ENCODE assay signal across 11 cellular contexts in the genomic region with DNA sequence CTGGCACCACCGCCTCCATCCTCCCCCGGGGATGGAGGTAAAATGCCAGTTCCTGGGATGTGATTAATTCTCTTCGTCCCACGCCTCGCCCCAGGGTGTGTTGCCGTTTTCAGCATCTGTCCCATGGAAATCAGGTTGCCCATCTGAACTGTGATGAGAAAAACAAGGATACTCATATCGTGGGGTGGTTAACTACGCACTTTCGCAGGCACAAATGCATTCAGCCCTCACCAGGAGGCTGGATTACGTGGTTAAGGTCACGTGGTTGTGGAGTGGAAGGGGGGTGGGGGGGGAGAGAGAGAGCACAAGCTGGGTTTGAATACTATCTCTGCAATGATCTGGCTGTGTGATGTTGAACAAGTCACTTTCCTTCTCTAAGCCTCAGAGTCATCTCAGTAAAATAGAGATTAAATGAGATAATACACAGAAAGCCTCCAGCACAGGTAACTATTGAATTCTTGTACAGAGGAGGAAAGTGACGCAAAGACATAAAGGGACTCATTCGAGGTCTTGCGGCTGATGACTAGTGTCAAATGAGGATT.
DNase-seq lines count a peak whose midpoint lies in the region; ATAC-seq and TF ChIP-seq lines count a peak whose summit lies in the region.
"Had no signal": no experiment of that assay in that cellular context is flagged by ENCODE, and none has a peak within 500 bp of the region (broad histone marks: within the 10 kb centered on the region; RNA-seq: fewer than 3 reads in every experiment).

No MANE protein-coding gene starts in this region.

- H3K4me3 Mint-ChIP-seq in CD8-positive, alpha-beta T cell: no peak overlapping the region
- peak overlapping the region in 1 of 2 donors; percentile 14 for H3K4me3 Mint-ChIP-seq in activated T-cell treated with anti-CD3 and anti-CD28 coated beads, Interleukin-2, amount 50 U/mL, for 72 hours
- H3K4me3 Mint-ChIP-seq: CD14-positive monocyte; dendritic cell treated with granulocyte-macrophage colony-stimulating factor and Interleukin-4, amounts not matched to agents 40 ng/mL and 50 ng/mL, for 4 days had no signal

- no peaks in the 10 kb centered on the region for H3K9me3 ChIP-seq in CD8-positive, alpha-beta T cell (ENCODE audit: low read length)
- no peaks in the 10 kb centered on the region for H3K9me3 ChIP-seq in HUES6 (ENCODE audit: control insufficient read depth, insufficient read depth, low read depth, low read length)
- H3K9me3 ChIP-seq: right atrium auricular region had no signal

- no peaks in the 10 kb centered on the region for H3K9me3 Mint-ChIP-seq in CD8-positive, alpha-beta T cell
- no peaks in the 10 kb centered on the region for H3K9me3 Mint-ChIP-seq in activated T-cell treated with anti-CD3 and anti-CD28 coated beads, Interleukin-2, amount 50 U/mL, for 72 hours
- H3K9me3 Mint-ChIP-seq: CD14-positive monocyte; dendritic cell treated with granulocyte-macrophage colony-stimulating factor and Interleukin-4, amounts not matched to agents 40 ng/mL and 50 ng/mL, for 4 days had no signal

- CTCF ChIA-PET in CD8-positive, alpha-beta T cell (lab: Charles Lee): interaction anchor here (0.9 kb wide), 1 partner anchor 81 kb away, joined by 3 read pairs; no protein-coding TSS in a partner anchor

- peak in 2 of 7 experiments; percentile 4 to 28 for DNase-seq in CD8-positive, alpha-beta T cell
- peak; percentile 20 to 35 for DNase-seq in activated T-cell treated with anti-CD3 and anti-CD28 coated beads, Interleukin-2, amount 50 U/mL, for 72 hours
- DNase-seq in iPS-NIHi7 (ENCODE audit: extremely low spot score) (peak; percentile 56), cerebellum (ENCODE audit: low spot score) (no peak), foreskin fibroblast (no peak), DMS53 treated with DMSO at 0.1 percent for 48 hours (lab: John Stamatoyannopoulos, UW; ENCODE audit: unreplicated experiment) (no peak)
- DNase-seq: kidney had no signal

- H3K27ac ChIP-seq in CD8-positive, alpha-beta T cell (ENCODE audit: low read depth, low read length): no peak overlapping the region
- peak overlapping the region; percentile 2; the same call in 1 of the 2 replicates for H3K27ac ChIP-seq in HUES6 (ENCODE audit: low read depth, low read length)
- H3K27ac ChIP-seq: right atrium auricular region had no signal

- peak overlapping the region; percentile 30 for H3K27ac Mint-ChIP-seq in CD8-positive, alpha-beta T cell
- no peak overlapping the region for H3K27ac Mint-ChIP-seq in activated T-cell treated with anti-CD3 and anti-CD28 coated beads, Interleukin-2, amount 50 U/mL, for 72 hours
- H3K27ac Mint-ChIP-seq: CD14-positive monocyte; dendritic cell treated with granulocyte-macrophage colony-stimulating factor and Interleukin-4, amounts not matched to agents 40 ng/mL and 50 ng/mL, for 4 days had no signal

- H3K36me3 ChIP-seq in CD8-positive, alpha-beta T cell (ENCODE audit: insufficient read depth, low read length): no peaks in the 10 kb centered on the region
- H3K36me3 ChIP-seq in HUES6 (ENCODE audit: control insufficient read depth, insufficient read depth, low read length): no peaks in the 10 kb centered on the region
- H3K36me3 ChIP-seq: right atrium auricular region had no signal

- peaks cover 14% of the 10 kb centered on the region for H3K4me1 Mint-ChIP-seq in CD8-positive, alpha-beta T cell (ENCODE audit: low read depth)
- H3K4me1 Mint-ChIP-seq in activated T-cell treated with anti-CD3 and anti-CD28 coated beads, Interleukin-2, amount 50 U/mL, for 72 hours (ENCODE audit: low read depth): peaks cover 28% of the 10 kb centered on the region

- H3K9ac ChIP-seq in HUES6 (ENCODE audit: low read length): peak overlapping the region; percentile 65

- ATAC-seq in CD8-positive, alpha-beta T cell: peak; percentile 74
- peak; percentile 93 for ATAC-seq in activated T-cell treated with anti-CD3 and anti-CD28 coated beads, Interleukin-2, amount 50 U/mL, for 72 hours (replicated peaks in 1 of 2)

- H3K4me1 ChIP-seq in CD8-positive, alpha-beta T cell (ENCODE audit: insufficient read depth, low read length): peaks cover 6% of the 10 kb centered on the region
- peaks cover 25% of the 10 kb centered on the region for H3K4me1 ChIP-seq in HUES6 (ENCODE audit: control insufficient read depth, insufficient read depth, low read length)

- POLR2A ChIA-PET in CD8-positive, alpha-beta T cell (lab: Charles Lee): interaction anchor here (0.8 kb wide), 1 partner anchor 95 kb away, joined by 3 read pairs; no protein-coding TSS in a partner anchor

- H3K4me3 ChIP-seq in CD8-positive, alpha-beta T cell (ENCODE audit: low read depth, low read length): no peak overlapping the region
- H3K4me3 ChIP-seq in HUES6 (ENCODE audit: low read depth, low read length) (no peak overlapping the region), foreskin fibroblast (ENCODE audit: low read depth in 1 of 2, low read length in 2 of 2) (no peak overlapping the region)
- H3K4me3 ChIP-seq: right atrium auricular region had no signal

- H3K27me3 Mint-ChIP-seq in CD8-positive, alpha-beta T cell (ENCODE audit: low read depth): no peaks in the 10 kb centered on the region
- H3K27me3 Mint-ChIP-seq in activated T-cell treated with anti-CD3 and anti-CD28 coated beads, Interleukin-2, amount 50 U/mL, for 72 hours (ENCODE audit: low read depth): peaks cover 12% of the 10 kb centered on the region

- intact Hi-C loops in CD8-positive, alpha-beta T cell (cut with DNase I, micrococcal nuclease): no loop called here

- no peaks in the 10 kb centered on the region for H3K27me3 ChIP-seq in CD8-positive, alpha-beta T cell (ENCODE audit: insufficient read depth, low read length)
- H3K27me3 ChIP-seq in HUES6 (ENCODE audit: control insufficient read depth, insufficient read depth, low read length): no peaks in the 10 kb centered on the region
- H3K27me3 ChIP-seq: right atrium auricular region had no signal

- no peak for TF ChIP-seq CTCF in CD8-positive, alpha-beta T cell (IDR thresholded peaks at IDR 0.05)
- TF ChIP-seq CTCF in foreskin fibroblast (IDR thresholded peaks at IDR 0.05; ENCODE audit: low read depth, low read length): no peak

- H3K36me3 Mint-ChIP-seq in CD8-positive, alpha-beta T cell: no peaks in the 10 kb centered on the region
- H3K36me3 Mint-ChIP-seq in activated T-cell treated with anti-CD3 and anti-CD28 coated beads, Interleukin-2, amount 50 U/mL, for 72 hours (ENCODE audit: insufficient read depth in 2 of 2): no peaks in the 10 kb centered on the region
- H3K36me3 Mint-ChIP-seq: CD14-positive monocyte had no signal

Comparison
In these comparisons a context has a peak if more than half of its experiments do, and no peak if none do; other contexts are left out.
1. DNase-seq: peak in activated T-cell treated with anti-CD3 and anti-CD28 coated beads, Interleukin-2, amount 50 U/mL, for 72 hours (2 of 2) and iPS-NIHi7 (single experiment); none in cerebellum (single experiment), foreskin fibroblast (0 of 2) and DMS53 treated with DMSO at 0.1 percent for 48 hours (single experiment).